ENCODE assay signal across 1 cellular context in the genomic region with DNA sequence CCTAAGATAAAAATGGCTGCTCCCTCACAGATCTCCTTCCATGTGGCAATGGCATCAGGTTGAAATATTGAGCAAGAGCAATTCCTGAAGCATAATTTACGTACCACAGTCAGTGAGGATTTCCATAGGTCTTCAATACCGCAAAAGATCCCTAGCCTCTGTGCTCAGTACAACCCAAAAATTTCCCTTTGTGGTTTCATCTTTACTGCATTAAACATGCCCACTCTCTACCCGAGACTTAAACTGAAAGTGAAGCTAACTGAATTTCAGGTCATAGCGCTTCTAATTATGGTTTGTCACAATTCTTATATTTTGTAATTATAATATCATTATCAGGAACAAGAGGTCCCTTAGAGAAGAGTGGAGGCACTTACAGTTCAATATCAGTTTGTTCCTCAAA.
TF ChIP-seq lines count a peak whose summit lies in the region.

No MANE protein-coding gene starts in this region.

TF ChIP-seq in WTC11, 78 proteins besides CTCF, POLR2A, EP300 and RAD21 (continued from another document):
- TF ChIP-seq, protein P1, sequence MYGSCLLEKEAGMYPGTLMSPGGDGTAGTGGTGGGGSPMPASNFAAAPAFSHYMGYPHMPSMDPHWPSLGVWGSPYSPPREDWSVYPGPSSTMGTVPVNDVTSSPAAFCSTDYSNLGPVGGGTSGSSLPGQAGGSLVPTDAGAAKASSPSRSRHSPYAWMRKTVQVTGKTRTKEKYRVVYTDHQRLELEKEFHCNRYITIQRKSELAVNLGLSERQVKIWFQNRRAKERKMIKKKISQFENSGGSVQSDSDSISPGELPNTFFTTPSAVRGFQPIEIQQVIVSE (CRISPR knock-in tag; IDR thresholded peaks at IDR 0.05; ENCODE audit: borderline replicate concordance) = no peak
- TF ChIP-seq, protein P2, sequence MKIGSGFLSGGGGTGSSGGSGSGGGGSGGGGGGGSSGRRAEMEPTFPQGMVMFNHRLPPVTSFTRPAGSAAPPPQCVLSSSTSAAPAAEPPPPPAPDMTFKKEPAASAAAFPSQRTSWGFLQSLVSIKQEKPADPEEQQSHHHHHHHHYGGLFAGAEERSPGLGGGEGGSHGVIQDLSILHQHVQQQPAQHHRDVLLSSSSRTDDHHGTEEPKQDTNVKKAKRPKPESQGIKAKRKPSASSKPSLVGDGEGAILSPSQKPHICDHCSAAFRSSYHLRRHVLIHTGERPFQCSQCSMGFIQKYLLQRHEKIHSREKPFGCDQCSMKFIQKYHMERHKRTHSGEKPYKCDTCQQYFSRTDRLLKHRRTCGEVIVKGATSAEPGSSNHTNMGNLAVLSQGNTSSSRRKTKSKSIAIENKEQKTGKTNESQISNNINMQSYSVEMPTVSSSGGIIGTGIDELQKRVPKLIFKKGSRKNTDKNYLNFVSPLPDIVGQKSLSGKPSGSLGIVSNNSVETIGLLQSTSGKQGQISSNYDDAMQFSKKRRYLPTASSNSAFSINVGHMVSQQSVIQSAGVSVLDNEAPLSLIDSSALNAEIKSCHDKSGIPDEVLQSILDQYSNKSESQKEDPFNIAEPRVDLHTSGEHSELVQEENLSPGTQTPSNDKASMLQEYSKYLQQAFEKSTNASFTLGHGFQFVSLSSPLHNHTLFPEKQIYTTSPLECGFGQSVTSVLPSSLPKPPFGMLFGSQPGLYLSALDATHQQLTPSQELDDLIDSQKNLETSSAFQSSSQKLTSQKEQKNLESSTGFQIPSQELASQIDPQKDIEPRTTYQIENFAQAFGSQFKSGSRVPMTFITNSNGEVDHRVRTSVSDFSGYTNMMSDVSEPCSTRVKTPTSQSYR (CRISPR knock-in tag; IDR thresholded peaks at IDR 0.05) = no peak
- TF ChIP-seq GRHL2 (CRISPR knock-in tag; IDR thresholded peaks at IDR 0.05; ENCODE audit: insufficient replicate concordance, severe bottlenecking) = no peak
